8 cellular contexts compared by ENCODE assay signal in genomic region chr15:92907880-92908279, GRCh38. TPM values are rescaled to one million over a fixed set of nuclear protein-coding genes. Genes with fewer than 3 reads are reported as not detected.
A peak's percentile ranks its signal among the peaks of the same experiment; 100 is the strongest.
DNase-seq lines count a peak whose midpoint lies in the region; ATAC-seq, FAIRE-seq and TF ChIP-seq lines count a peak whose summit lies in the region.

No MANE protein-coding gene starts in this region.

- DNase-seq in Calu3 (peak; percentile 29), NCI-H1417 (lab: John Stamatoyannopoulos, UW) (peak in 2 of 3 experiments; percentile 74 to 92), ascending aorta (ENCODE audit: low spot score in 2 of 2) (peak in 1 of 2 donors; percentile 82), kidney tubule cell (ENCODE audit: low spot score) (peak; percentile 95), SKM-1 treated with dmso at 0.1 percent for 144 hours (lab: John Stamatoyannopoulos, UW; ENCODE audit: unreplicated experiment) (no peak), small intestine (no peak)

- H3K9ac ChIP-seq in subcutaneous abdominal adipose tissue (ENCODE audit: low read length in 5 of 5) = peak overlapping the region; percentile 21 to 99 (median 66)

- H3K4me3 Mint-ChIP-seq in Calu3 (ENCODE audit: low read depth, unreplicated experiment) = peak overlapping the region; percentile 80

- peak overlapping the region; percentile 6 to 23 for H3K4me3 ChIP-seq in ascending aorta
- peak overlapping the region in 4 of 5 donors; percentile 15 to 49 (median 38) for H3K4me3 ChIP-seq in subcutaneous abdominal adipose tissue (ENCODE audit: low read depth in 1 of 5, low read length in 5 of 5)
- H3K4me3 ChIP-seq in small intestine (ENCODE audit: low read depth in 1 of 2, low read length in 2 of 2) = no peak overlapping the region

- BruUV-seq in Calu3 (replicated peaks; lab: Mats Ljungman, UMichigan) = no TSS peak

- H3K9me3 ChIP-seq in ascending aorta (no peaks in the 10 kb centered on the region), subcutaneous abdominal adipose tissue (ENCODE audit: control insufficient read depth in 5 of 5, low read length in 5 of 5) (no peaks in the 10 kb centered on the region), small intestine (ENCODE audit: control insufficient read depth, low read depth) (no peaks in the 10 kb centered on the region)

- no peak for ATAC-seq in GM18909 (IDR thresholded peaks at IDR 0.05; ENCODE audit: poor library complexity, unreplicated experiment)

- TF ChIP-seq CTCF in Calu3 (IDR thresholded peaks at IDR 0.05; ENCODE audit: unreplicated experiment) (no peak), ascending aorta (IDR thresholded peaks at IDR 0.05) (no peak)

- H3K36me3 Mint-ChIP-seq in Calu3 (ENCODE audit: insufficient read depth, unreplicated experiment) = peaks cover 89% of the 10 kb centered on the region

- CTCF ChIA-PET in Calu3 (lab: Charles Lee) = interaction anchor here (0.6 to 3.7 kb wide), 12 partner anchors 8 to 701 kb away, joined by 3 to 24 read pairs (median 7); no protein-coding TSS in a partner anchor

- no peaks in the 10 kb centered on the region for H3K9me3 Mint-ChIP-seq in Calu3 (ENCODE audit: low read depth, unreplicated experiment)

- H3K27ac ChIP-seq in ascending aorta = peak overlapping the region; percentile 96 to 97
- peak overlapping the region; percentile 100 for H3K27ac ChIP-seq in subcutaneous abdominal adipose tissue (ENCODE audit: low read depth, low read length)
- peak overlapping the region in 1 of 2 donors; percentile 88 for H3K27ac ChIP-seq in small intestine (ENCODE audit: low read depth in 1 of 2, low read length in 1 of 2)

- 3 to 6% (median 4%) methylated on average over 2 of the region's 2 CpGs for WGBS in small intestine, 3 donors

- H3K4me1 ChIP-seq in ascending aorta (peaks cover 17 to 61% of the 10 kb centered on the region in 2 donors), subcutaneous abdominal adipose tissue (ENCODE audit: control insufficient read depth in 5 of 5, insufficient read depth in 5 of 5, low read length in 5 of 5) (peaks cover 3 to 90% (median 83%) of the 10 kb centered on the region in 5 donors), small intestine (ENCODE audit: control insufficient read depth in 2 of 2, insufficient read depth in 1 of 2, low read depth in 1 of 2, low read length in 1 of 2) (peaks cover 9 to 26% of the 10 kb centered on the region in 2 donors)

- FAIRE-seq in small intestine (lab: Jason Lieb, UNC) = no peak

- intact Hi-C loops in Calu3 (cut with micrococcal nuclease; ENCODE audit: unreplicated experiment) = loop anchor here (2.0 kb wide), 1 partner anchor 13 kb away; no protein-coding TSS in a partner anchor
- intact Hi-C loops in ascending aorta (cut with DNase I) = no loop called here

- H3K27me3 ChIP-seq in ascending aorta (no peaks in the 10 kb centered on the region), subcutaneous abdominal adipose tissue (ENCODE audit: control insufficient read depth in 5 of 5, insufficient read depth in 4 of 5, low read length in 5 of 5) (no peaks in the 10 kb centered on the region), small intestine (ENCODE audit: control insufficient read depth in 2 of 2, insufficient read depth in 2 of 2, low read length in 2 of 2) (no peaks in the 10 kb centered on the region)

- peak overlapping the region; percentile 100 for H3K27ac Mint-ChIP-seq in Calu3 (ENCODE audit: unreplicated experiment)

- peaks cover 70% of the 10 kb centered on the region for H3K4me1 Mint-ChIP-seq in Calu3 (ENCODE audit: low read depth, unreplicated experiment)

- H3K36me3 ChIP-seq in ascending aorta = no peaks in the 10 kb centered on the region
- H3K36me3 ChIP-seq in subcutaneous abdominal adipose tissue (ENCODE audit: control insufficient read depth in 5 of 5, insufficient read depth in 5 of 5, low read length in 5 of 5) = peaks cover 0 to 7% (median 0%) of the 10 kb centered on the region in 5 donors
- H3K36me3 ChIP-seq in small intestine (ENCODE audit: control insufficient read depth in 2 of 2, insufficient read depth in 2 of 2, low read length in 2 of 2) = no peaks in the 10 kb centered on the region

- H3K27me3 Mint-ChIP-seq in Calu3 (ENCODE audit: unreplicated experiment) = no peaks in the 10 kb centered on the region

RNA-seq across cellular contexts. Expression of gene CHD2, which starts 7.8 kb away (rescaled TPM):
- total RNA-seq in Calu3 (2022) (127 and 140 TPM in 2 replicates), ascending aorta (61.2 TPM)
- polyA plus RNA-seq in small intestine = 10 to 100 TPM; 29.2 to 33.1 (median 31.2) TPM

Comparison
In these comparisons a context has a peak if more than half of its experiments do, and no peak if none do; other contexts are left out.
1. DNase-seq: peak in Calu3 (single experiment), NCI-H1417 (2 of 3) and kidney tubule cell (single experiment); none in SKM-1 treated with dmso at 0.1 percent for 144 hours (single experiment) and small intestine (single experiment).
2. H3K4me3 ChIP-seq: peak in ascending aorta (2 of 2) and subcutaneous abdominal adipose tissue (4 of 5); none in small intestine (0 of 2).